Comparison of ENCODE assay signal across 17 cellular contexts in the genomic region with DNA sequence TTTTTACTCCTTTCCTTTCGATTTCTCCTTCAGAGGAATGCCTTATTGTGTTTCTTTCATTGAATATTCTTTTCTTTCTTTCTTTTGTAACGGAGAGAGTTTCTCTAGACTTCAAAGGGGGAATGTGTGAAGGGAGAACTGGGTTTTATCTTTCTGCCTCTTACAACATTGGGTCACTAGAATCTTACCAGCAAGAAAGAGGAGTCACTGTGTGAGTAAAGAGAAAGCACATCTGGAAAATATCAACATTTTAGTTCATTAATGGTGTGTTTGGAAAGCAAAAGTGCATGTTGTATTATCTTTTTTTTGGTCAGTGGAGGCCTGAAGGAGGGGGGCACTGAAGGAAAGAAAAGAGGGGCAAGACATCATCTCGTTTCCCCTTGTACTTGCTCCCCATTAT.
DNase-seq lines count a peak whose midpoint lies in the region; ATAC-seq and TF ChIP-seq lines count a peak whose summit lies in the region.
"Had no signal": no experiment of that assay in that cellular context is flagged by ENCODE, and none has a peak within 500 bp of the region (broad histone marks: within the 10 kb centered on the region; RNA-seq: fewer than 3 reads in every experiment).

No MANE protein-coding gene starts in this region.

- ATAC-seq in stimulated activated effector memory CD8-positive, alpha-beta T cell treated with anti-CD3 and anti-CD28 coated beads, Interleukin-12 subunit alpha, Interleukin-12 subunit beta, amount 100 ng/mL, for 72 hours = no peak
- ATAC-seq: A549 had no signal

- peaks cover 23% of the 10 kb centered on the region for H3K36me3 Mint-ChIP-seq in osteocyte (ENCODE audit: unreplicated experiment)
- no peaks in the 10 kb centered on the region for H3K36me3 Mint-ChIP-seq in stimulated activated effector memory CD8-positive, alpha-beta T cell treated with anti-CD3 and anti-CD28 coated beads, Interleukin-12 subunit alpha, Interleukin-12 subunit beta, amount 100 ng/mL, for 72 hours
- no peaks in the 10 kb centered on the region for H3K36me3 Mint-ChIP-seq in activated T-helper 1 cell treated with anti-CD3 and anti-CD28 coated beads, Interleukin-12 subunit alpha, Interleukin-12 subunit beta, Interleukin-2, Interleukin-4 antibody, amounts not matched to agents 30 ng/mL and 10 ng/mL and 1 ng/mL, durations not matched to agents 14 hours and 24 hours and 36 hours (ENCODE audit: low read depth)
- H3K36me3 Mint-ChIP-seq: CD4-positive, alpha-beta memory T cell had no signal

- TF ChIP-seq CTCF in AG10803 (conservative IDR thresholded peaks at IDR 0.05; ENCODE audit: low read length) = no peak
- no peak for TF ChIP-seq CTCF in fibroblast of the aortic adventitia (IDR thresholded peaks at IDR 0.05; ENCODE audit: insufficient read depth, low read length)
- no peak for TF ChIP-seq CTCF in osteocyte (IDR thresholded peaks at IDR 0.05)

- peaks cover 4% of the 10 kb centered on the region for H3K9me3 Mint-ChIP-seq in osteocyte (ENCODE audit: unreplicated experiment)
- no peaks in the 10 kb centered on the region for H3K9me3 Mint-ChIP-seq in stimulated activated effector memory CD8-positive, alpha-beta T cell treated with anti-CD3 and anti-CD28 coated beads, Interleukin-12 subunit alpha, Interleukin-12 subunit beta, amount 100 ng/mL, for 72 hours
- no peaks in the 10 kb centered on the region for H3K9me3 Mint-ChIP-seq in activated T-helper 1 cell treated with anti-CD3 and anti-CD28 coated beads, Interleukin-12 subunit alpha, Interleukin-12 subunit beta, Interleukin-2, Interleukin-4 antibody, amounts not matched to agents 30 ng/mL and 10 ng/mL and 1 ng/mL, durations not matched to agents 14 hours and 24 hours and 36 hours

- H3K4me1 Mint-ChIP-seq in osteocyte (ENCODE audit: unreplicated experiment) = peaks cover 44% of the 10 kb centered on the region
- H3K4me1 Mint-ChIP-seq in stimulated activated effector memory CD8-positive, alpha-beta T cell treated with anti-CD3 and anti-CD28 coated beads, Interleukin-12 subunit alpha, Interleukin-12 subunit beta, amount 100 ng/mL, for 72 hours = no peaks in the 10 kb centered on the region
- H3K4me1 Mint-ChIP-seq in activated T-helper 1 cell treated with anti-CD3 and anti-CD28 coated beads, Interleukin-12 subunit alpha, Interleukin-12 subunit beta, Interleukin-2, Interleukin-4 antibody, amounts not matched to agents 30 ng/mL and 10 ng/mL and 1 ng/mL, durations not matched to agents 14 hours and 24 hours and 36 hours (ENCODE audit: low read depth) = no peaks in the 10 kb centered on the region
- H3K4me1 Mint-ChIP-seq: B cell; CD4-positive, alpha-beta memory T cell had no signal

- H3K4me3 Mint-ChIP-seq in osteocyte (ENCODE audit: unreplicated experiment) = no peak overlapping the region
- no peak overlapping the region for H3K4me3 Mint-ChIP-seq in stimulated activated effector memory CD8-positive, alpha-beta T cell treated with anti-CD3 and anti-CD28 coated beads, Interleukin-12 subunit alpha, Interleukin-12 subunit beta, amount 100 ng/mL, for 72 hours
- no peak overlapping the region for H3K4me3 Mint-ChIP-seq in activated T-helper 1 cell treated with anti-CD3 and anti-CD28 coated beads, Interleukin-12 subunit alpha, Interleukin-12 subunit beta, Interleukin-2, Interleukin-4 antibody, amounts not matched to agents 30 ng/mL and 10 ng/mL and 1 ng/mL, durations not matched to agents 14 hours and 24 hours and 36 hours
- H3K4me3 Mint-ChIP-seq: B cell; CD4-positive, alpha-beta memory T cell had no signal

- H3K27me3 Mint-ChIP-seq in osteocyte (ENCODE audit: unreplicated experiment) = no peaks in the 10 kb centered on the region
- H3K27me3 Mint-ChIP-seq in activated T-helper 1 cell treated with anti-CD3 and anti-CD28 coated beads, Interleukin-12 subunit alpha, Interleukin-12 subunit beta, Interleukin-2, Interleukin-4 antibody, amounts not matched to agents 30 ng/mL and 10 ng/mL and 1 ng/mL, durations not matched to agents 14 hours and 24 hours and 36 hours (ENCODE audit: insufficient read depth) = peaks cover 7% of the 10 kb centered on the region

- H3K4me3 ChIP-seq in AG10803 (ENCODE audit: low read length) = no peak overlapping the region
- H3K4me3 ChIP-seq in fibroblast of the aortic adventitia (ENCODE audit: low read depth, low read length) = no peak overlapping the region
- H3K4me3 ChIP-seq: A549 had no signal

- DNase-seq in AG10803 (ENCODE audit: low read depth) (peak; percentile 58), RPMI7951 (ENCODE audit: low read depth) (peak; percentile 55), fibroblast of the aortic adventitia (ENCODE audit: low read depth) (peak; percentile 74), osteocyte (ENCODE audit: extremely low spot score, unreplicated experiment) (no peak), iPS-NIHi7 (ENCODE audit: extremely low spot score) (no peak), cortex of kidney (lab: John Stamatoyannopoulos, UW) (no peak)
- no peak for DNase-seq in stimulated activated effector memory CD8-positive, alpha-beta T cell treated with anti-CD3 and anti-CD28 coated beads, Interleukin-12 subunit alpha, Interleukin-12 subunit beta, amount 100 ng/mL, for 72 hours (ENCODE audit: low spot score in 2 of 2)
- DNase-seq in activated T-helper 1 cell treated with anti-CD3 and anti-CD28 coated beads, Interleukin-12 subunit alpha, Interleukin-12 subunit beta, Interleukin-2, Interleukin-4 antibody, amounts not matched to agents 30 ng/mL and 10 ng/mL and 1 ng/mL, durations not matched to agents 14 hours and 24 hours and 36 hours (ENCODE audit: low spot score) = no peak
- DNase-seq: CD4-positive, alpha-beta memory T cell; DND-41; GF-D8; IMR-90; Kasumi-1; NCI-H2029; NCI-H510A treated with DMSO at 0.1 percent for 48 hours had no signal

- intact Hi-C loops in activated T-helper 1 cell treated with anti-CD3 and anti-CD28 coated beads, Interleukin-12 subunit alpha, Interleukin-12 subunit beta, Interleukin-2, Interleukin-4 antibody, amounts not matched to agents 30 ng/mL and 10 ng/mL and 1 ng/mL, durations not matched to agents 14 hours and 24 hours and 36 hours (cut with micrococcal nuclease) = no loop called here

- peak overlapping the region; percentile 77 for H3K27ac Mint-ChIP-seq in osteocyte (ENCODE audit: unreplicated experiment)
- H3K27ac Mint-ChIP-seq in stimulated activated effector memory CD8-positive, alpha-beta T cell treated with anti-CD3 and anti-CD28 coated beads, Interleukin-12 subunit alpha, Interleukin-12 subunit beta, amount 100 ng/mL, for 72 hours = no peak overlapping the region
- no peak overlapping the region for H3K27ac Mint-ChIP-seq in activated T-helper 1 cell treated with anti-CD3 and anti-CD28 coated beads, Interleukin-12 subunit alpha, Interleukin-12 subunit beta, Interleukin-2, Interleukin-4 antibody, amounts not matched to agents 30 ng/mL and 10 ng/mL and 1 ng/mL, durations not matched to agents 14 hours and 24 hours and 36 hours
- H3K27ac Mint-ChIP-seq: B cell; CD4-positive, alpha-beta memory T cell had no signal

Comparison
In these comparisons a context has a peak if more than half of its experiments do, and no peak if none do; other contexts are left out.
1. DNase-seq: peak in AG10803 (single experiment), RPMI7951 (single experiment) and fibroblast of the aortic adventitia (single experiment); none in osteocyte (single experiment), stimulated activated effector memory CD8-positive, alpha-beta T cell treated with anti-CD3 and anti-CD28 coated beads, Interleukin-12 subunit alpha, Interleukin-12 subunit beta, amount 100 ng/mL, for 72 hours (0 of 2), iPS-NIHi7 (single experiment), activated T-helper 1 cell treated with anti-CD3 and anti-CD28 coated beads, Interleukin-12 subunit alpha, Interleukin-12 subunit beta, Interleukin-2, Interleukin-4 antibody, amounts not matched to agents 30 ng/mL and 10 ng/mL and 1 ng/mL, durations not matched to agents 14 hours and 24 hours and 36 hours (single experiment) and cortex of kidney (single experiment).